In the genomic region with DNA sequence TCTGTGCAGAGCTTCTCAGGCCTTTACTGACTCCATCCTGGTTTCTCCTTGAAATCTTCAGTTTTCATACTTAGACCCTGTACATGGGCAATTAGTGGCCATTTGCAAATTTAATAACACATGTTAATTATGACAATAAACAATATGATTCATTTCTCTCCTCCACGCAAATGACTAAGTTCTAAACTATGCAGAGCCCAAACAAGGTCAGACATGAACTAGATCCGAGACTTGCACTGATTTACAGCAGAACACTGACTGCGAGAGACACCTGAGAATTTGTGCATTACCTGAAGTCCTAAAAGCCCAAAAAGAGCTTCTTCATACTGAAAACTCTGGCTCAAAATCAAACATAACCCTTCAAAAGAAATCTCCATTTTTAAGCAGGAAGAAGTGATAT, we compare ENCODE assay signal across 1 cellular context.
TF ChIP-seq lines count a peak whose summit lies in the region.

No MANE protein-coding gene starts in this region.

TF ChIP-seq in endothelial cell of umbilical vein, 7 proteins besides CTCF, POLR2A, EP300 and RAD21 (continued from another document):
- TF ChIP-seq EZH2 (IDR thresholded peaks at IDR 0.05; ENCODE audit: borderline replicate concordance, low read depth, low read length, severe bottlenecking) (no peak), FOS (IDR thresholded peaks at IDR 0.05; ENCODE audit: borderline replicate concordance, insufficient read depth, low read length) (peak; percentile 36), JUN (IDR thresholded peaks at IDR 0.05; ENCODE audit: borderline replicate concordance, insufficient read depth, insufficient read length, low read depth) (peak; percentile 50)
